In the genomic region with DNA sequence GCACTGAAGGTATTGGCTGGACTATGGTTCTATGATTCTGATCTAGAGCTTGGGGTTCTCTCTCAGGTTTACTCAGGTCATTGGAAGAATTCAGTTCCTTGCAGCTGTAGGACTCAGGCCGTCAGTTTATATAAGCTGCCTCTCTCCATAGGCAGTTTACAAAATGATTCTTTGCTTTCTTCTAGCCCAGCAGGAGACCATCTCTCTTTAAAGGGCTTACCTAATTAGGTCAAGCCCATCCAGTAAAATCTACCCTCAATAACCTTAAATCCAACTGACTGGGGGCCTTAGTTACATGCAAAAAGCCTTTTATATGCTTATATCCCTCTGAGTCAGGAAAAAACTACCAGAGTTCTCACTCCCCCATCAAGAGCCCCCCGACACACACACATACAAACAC, we compare ENCODE assay signal across 16 cellular contexts.
DNase-seq lines count a peak whose midpoint lies in the region; ATAC-seq and TF ChIP-seq lines count a peak whose summit lies in the region.
"Had no signal": no experiment of that assay in that cellular context is flagged by ENCODE, and none has a peak within 500 bp of the region (broad histone marks: within the 10 kb centered on the region; RNA-seq: fewer than 3 reads in every experiment).

No MANE protein-coding gene starts in this region.

- H3K36me3 ChIP-seq in GM23338 (ENCODE audit: insufficient read depth) (no peaks in the 10 kb centered on the region), NT2/D1 (ENCODE audit: insufficient read depth, insufficient read length, low read length) (no peaks in the 10 kb centered on the region), endodermal cell (ENCODE audit: control insufficient read depth, insufficient read depth, low read length) (no peaks in the 10 kb centered on the region), neural progenitor cell (no peaks in the 10 kb centered on the region)

- H3K27me3 ChIP-seq in GM23338 (ENCODE audit: insufficient read depth) (peaks cover 53% of the 10 kb centered on the region), NT2/D1 (ENCODE audit: insufficient read depth, insufficient read length) (no peaks in the 10 kb centered on the region), endodermal cell (ENCODE audit: control insufficient read depth, insufficient read depth, low read length, poor library complexity, severe bottlenecking) (peaks cover 10% of the 10 kb centered on the region), neural progenitor cell (no peaks in the 10 kb centered on the region), foreskin keratinocyte (no peaks in the 10 kb centered on the region)

- TF ChIP-seq CTCF in GM23338 (conservative IDR thresholded peaks at IDR 0.05; ENCODE audit: low read depth in 2 of 2): no peak
- no peak for TF ChIP-seq CTCF in endodermal cell (conservative IDR thresholded peaks at IDR 0.05)
- no peak for TF ChIP-seq CTCF in neural progenitor cell (IDR thresholded peaks at IDR 0.05)
- TF ChIP-seq CTCF in foreskin keratinocyte (conservative IDR thresholded peaks at IDR 0.05): no peak

- H3K9me3 Mint-ChIP-seq in GM23338: peaks cover 11% of the 10 kb centered on the region; the same call in 1 of the 3 replicates
- H3K9me3 Mint-ChIP-seq in endodermal cell: peaks cover 23% of the 10 kb centered on the region
- H3K9me3 Mint-ChIP-seq in neural progenitor cell: peaks cover 16% of the 10 kb centered on the region

- H3K4me3 ChIP-seq in GM23338: no peak overlapping the region
- no peak overlapping the region for H3K4me3 ChIP-seq in NT2/D1 (ENCODE audit: insufficient read length, low read depth)
- H3K4me3 ChIP-seq in endodermal cell (ENCODE audit: low read length): peak overlapping the region; percentile 2
- no peak overlapping the region for H3K4me3 ChIP-seq in neural progenitor cell

- H3K4me1 ChIP-seq in GM23338 (ENCODE audit: insufficient read depth) (peaks cover 19% of the 10 kb centered on the region), NT2/D1 (ENCODE audit: insufficient read depth, insufficient read length) (no peaks in the 10 kb centered on the region), endodermal cell (ENCODE audit: control insufficient read depth, insufficient read depth, low read length) (peaks cover 3% of the 10 kb centered on the region), neural progenitor cell (peaks cover 15% of the 10 kb centered on the region), foreskin keratinocyte (no peaks in the 10 kb centered on the region)

- H3K27ac ChIP-seq in GM23338 (ENCODE audit: low read depth) (no peak overlapping the region), endodermal cell (ENCODE audit: low read depth, low read length) (no peak overlapping the region), neural progenitor cell (no peak overlapping the region), foreskin keratinocyte (no peak overlapping the region)

- H3K4me1 Mint-ChIP-seq in GM23338 (peaks cover 11% of the 10 kb centered on the region), endodermal cell (peaks cover 31% of the 10 kb centered on the region), neural progenitor cell (peaks cover 9% of the 10 kb centered on the region)
- H3K4me1 Mint-ChIP-seq: CD4-positive, alpha-beta memory T cell had no signal

- H3K9me3 ChIP-seq in NT2/D1 (ENCODE audit: insufficient read depth, low read length) (peaks cover 17% of the 10 kb centered on the region; the same call in 1 of the 2 replicates), endodermal cell (ENCODE audit: control insufficient read depth, low read length) (peaks cover 25% of the 10 kb centered on the region), neural progenitor cell (ENCODE audit: low read depth) (no peaks in the 10 kb centered on the region)

- WGBS in endodermal cell (ENCODE audit: insufficient coverage in 1 of 2, insufficient read length in 1 of 2), 2 experiments: 50 to 75% methylated on average over 1 of the region's 2 CpGs

- peak; percentile 28 for DNase-seq in GM23338 (ENCODE audit: low spot score)
- peak; percentile 22 for DNase-seq in NT2/D1 (ENCODE audit: low read depth, low spot score)
- no peak for DNase-seq in endodermal cell
- DNase-seq in neural progenitor cell (ENCODE audit: low spot score): peak; percentile 16
- no peak for DNase-seq in foreskin keratinocyte
- no peak for DNase-seq in SW 1271 (lab: John Stamatoyannopoulos, UW)
- DNase-seq: C1 segment of cervical spinal cord; Calu3; CD4-positive, alpha-beta memory T cell; COR-L47; DMS53; DMS79 treated with DMSO at 0.1 percent for 48 hours; GOT3; H7; HCEC 1CT had no signal

- no peaks in the 10 kb centered on the region for H4K20me1 ChIP-seq in GM23338 (replicated peaks; ENCODE audit: insufficient read depth)
- H4K20me1 ChIP-seq in neural progenitor cell (ENCODE audit: low read depth): no peaks in the 10 kb centered on the region

- H3F3A ChIP-seq in GM23338 (replicated peaks; ENCODE audit: low read depth) (no peaks in the 10 kb centered on the region), neural progenitor cell (ENCODE audit: low read depth) (no peaks in the 10 kb centered on the region)

- H3K9ac ChIP-seq in NT2/D1 (ENCODE audit: insufficient read length, low read depth): no peak overlapping the region
- H3K9ac ChIP-seq in endodermal cell (ENCODE audit: extremely low read depth, low read length, poor library complexity, severe bottlenecking): no peak overlapping the region
- H3K9ac ChIP-seq in neural progenitor cell: no peak overlapping the region

- H3K27ac Mint-ChIP-seq in GM23338 (no peak overlapping the region), endodermal cell (no peak overlapping the region), neural progenitor cell (no peak overlapping the region)
- H3K27ac Mint-ChIP-seq: CD4-positive, alpha-beta memory T cell had no signal

- no peak overlapping the region for H2AFZ ChIP-seq in GM23338
- H2AFZ ChIP-seq in neural progenitor cell (replicated peaks): no peak overlapping the region

- H3K9me2 ChIP-seq in GM23338 (ENCODE audit: insufficient read depth): peaks cover 5% of the 10 kb centered on the region; the same call in 1 of the 2 replicates

- H3K4me2 ChIP-seq in GM23338 (peak overlapping the region; percentile 29; the same call in 1 of the 2 replicates), neural progenitor cell (no peak overlapping the region)

- H3K27me3 Mint-ChIP-seq in GM23338 (ENCODE audit: insufficient read depth, low read depth, poor library complexity) (peaks cover 17% of the 10 kb centered on the region), endodermal cell (ENCODE audit: insufficient read depth) (peaks cover 28% of the 10 kb centered on the region), neural progenitor cell (ENCODE audit: insufficient read depth, low read depth) (no peaks in the 10 kb centered on the region)
- H3K27me3 Mint-ChIP-seq: CD4-positive, alpha-beta memory T cell had no signal

- peak; percentile 55 for ATAC-seq in GM23338
- no peak for ATAC-seq in foreskin keratinocyte
- ATAC-seq in HG03045 (IDR thresholded peaks at IDR 0.05; ENCODE audit: unreplicated experiment): no peak

- no peaks in the 10 kb centered on the region for H3K79me2 ChIP-seq in GM23338 (replicated peaks; ENCODE audit: insufficient read depth)
- no peaks in the 10 kb centered on the region for H3K79me2 ChIP-seq in neural progenitor cell (ENCODE audit: low read depth)

- no peaks in the 10 kb centered on the region for H3K36me3 Mint-ChIP-seq in GM23338 (ENCODE audit: low read depth)
- H3K36me3 Mint-ChIP-seq in endodermal cell (ENCODE audit: low read depth): peaks cover 7% of the 10 kb centered on the region
- H3K36me3 Mint-ChIP-seq in neural progenitor cell: no peaks in the 10 kb centered on the region
- H3K36me3 Mint-ChIP-seq: CD4-positive, alpha-beta memory T cell had no signal

- H3K4me3 Mint-ChIP-seq in GM23338 (no peak overlapping the region), endodermal cell (no peak overlapping the region), neural progenitor cell (no peak overlapping the region)
- H3K4me3 Mint-ChIP-seq: CD4-positive, alpha-beta memory T cell had no signal

Comparison
In these comparisons a context has a peak if more than half of its experiments do, and no peak if none do; other contexts are left out.
1. DNase-seq: peak in GM23338 (single experiment), NT2/D1 (single experiment) and neural progenitor cell (single experiment); none in endodermal cell (single experiment), foreskin keratinocyte (0 of 2) and SW 1271 (0 of 2).